Comparison of ENCODE assay signal across 20 cellular contexts in genomic region chr20:24678351-24679106, GRCh38.
DNase-seq lines count a peak whose midpoint lies in the region; ATAC-seq, FAIRE-seq and TF ChIP-seq lines count a peak whose summit lies in the region.
"Had no signal": no experiment of that assay in that cellular context is flagged by ENCODE, and none has a peak within 500 bp of the region (broad histone marks: within the 10 kb centered on the region; RNA-seq: fewer than 3 reads in every experiment).

No MANE protein-coding gene starts in this region.

- DNase-seq in left ventricle myocardium superior (peak; percentile 16), left ventricle myocardium inferior (no peak), kidney (peak; percentile 62), spleen (peak; percentile 58), COR-L47 (lab: John Stamatoyannopoulos, UW) (no peak), mucosa of descending colon (no peak)
- DNase-seq: CD4-positive, CD25-positive, alpha-beta regulatory T cell; DMS79; MV-4-11; NCI-H1694; NCI-H2081; NCI-H446; NCI-H526; Right ventricle myocardium superior had no signal

- no peaks in the 10 kb centered on the region for H3K27me3 ChIP-seq in left ventricle myocardium inferior (ENCODE audit: low read depth)
- no peaks in the 10 kb centered on the region for H3K27me3 ChIP-seq in spleen (replicated peaks in 1 of 7)

- TF ChIP-seq POLR2A in spleen (IDR thresholded peaks at IDR 0.05), result no peak

- H3K27ac ChIP-seq in left ventricle myocardium inferior (replicated peaks) (no peak overlapping the region), kidney (ENCODE audit: low read depth in 2 of 2, low read length in 2 of 2) (no peak overlapping the region), spleen (no peak overlapping the region)
- H3K27ac ChIP-seq: SK-N-MC had no signal

- H3K9me3 ChIP-seq in left ventricle myocardium inferior (replicated peaks) (no peaks in the 10 kb centered on the region), kidney (ENCODE audit: control insufficient read depth in 1 of 2, low read length in 2 of 2) (no peaks in the 10 kb centered on the region), spleen (no peaks in the 10 kb centered on the region), mucosa of descending colon (no peaks in the 10 kb centered on the region)
- H3K9me3 ChIP-seq: A549 had no signal

- no peaks in the 10 kb centered on the region for H3K4me1 ChIP-seq in left ventricle myocardium inferior
- H3K4me1 ChIP-seq in kidney (ENCODE audit: control insufficient read depth in 1 of 2, insufficient read depth in 1 of 2, low read depth in 1 of 2, low read length in 2 of 2), result no peaks in the 10 kb centered on the region
- H3K4me1 ChIP-seq in spleen, result no peaks in the 10 kb centered on the region
- H3K4me1 ChIP-seq in mucosa of descending colon (ENCODE audit: low read depth), result no peaks in the 10 kb centered on the region

- FAIRE-seq in kidney (lab: Jason Lieb, UNC), result no peak
- FAIRE-seq: A549, GM19239, H1 had no signal

- H3K9ac ChIP-seq in kidney (ENCODE audit: low read length in 2 of 2), result no peak overlapping the region

- TF ChIP-seq CTCF in left ventricle myocardium inferior (IDR thresholded peaks at IDR 0.05; ENCODE audit: borderline replicate concordance) (no peak), kidney (IDR thresholded peaks at IDR 0.05; ENCODE audit: borderline replicate concordance, extremely low read depth, insufficient read depth) (no peak), spleen (IDR thresholded peaks at IDR 0.05 in 8 of 11, conservative IDR thresholded peaks at IDR 0.05 in 3 of 11) (no peak), mucosa of descending colon (IDR thresholded peaks at IDR 0.05) (no peak)

- H3K36me3 ChIP-seq in left ventricle myocardium inferior, result no peaks in the 10 kb centered on the region
- H3K36me3 ChIP-seq in kidney (ENCODE audit: control insufficient read depth in 1 of 2, insufficient read depth in 2 of 2, low read length in 2 of 2), result no peaks in the 10 kb centered on the region
- H3K36me3 ChIP-seq in spleen, result no peaks in the 10 kb centered on the region
- no peaks in the 10 kb centered on the region for H3K36me3 ChIP-seq in mucosa of descending colon (ENCODE audit: low read depth)

- H3K4me3 ChIP-seq in left ventricle myocardium inferior, result no peak overlapping the region
- H3K4me3 ChIP-seq in kidney (ENCODE audit: low read length in 2 of 2), result no peak overlapping the region
- no peak overlapping the region for H3K4me3 ChIP-seq in spleen
- H3K4me3 ChIP-seq in mucosa of descending colon, result no peak overlapping the region
- H3K4me3 ChIP-seq: A549, SK-N-MC had no signal

- 75 to 88% (median 81%) methylated on average over 14 to 15 of the region's 15 CpGs for WGBS in spleen, 5 donors

- ATAC-seq in left ventricle myocardium superior (no peak), HG03439 (IDR thresholded peaks at IDR 0.05; ENCODE audit: unreplicated experiment) (no peak), mucosa of descending colon (no peak)
- ATAC-seq: A549, HCT116 had no signal

- intact Hi-C loops in left ventricle myocardium superior (cut with micrococcal nuclease) (no loop called here), left ventricle myocardium inferior (cut with micrococcal nuclease) (no loop called here), kidney (cut with DNase I) (no loop called here), spleen (cut with DNase I; ENCODE audit: low total_unique reads) (no loop called here), mucosa of descending colon (cut with DNase I, micrococcal nuclease) (no loop called here)

Comparison
In these comparisons a context has a peak if more than half of its experiments do, and no peak if none do; other contexts are left out.
1. DNase-seq: peak in left ventricle myocardium superior (single experiment), kidney (single experiment) and spleen (single experiment); none in left ventricle myocardium inferior (single experiment), COR-L47 (single experiment) and mucosa of descending colon (0 of 3).